ENCODE assay signal across 10 cellular contexts in the genomic region with DNA sequence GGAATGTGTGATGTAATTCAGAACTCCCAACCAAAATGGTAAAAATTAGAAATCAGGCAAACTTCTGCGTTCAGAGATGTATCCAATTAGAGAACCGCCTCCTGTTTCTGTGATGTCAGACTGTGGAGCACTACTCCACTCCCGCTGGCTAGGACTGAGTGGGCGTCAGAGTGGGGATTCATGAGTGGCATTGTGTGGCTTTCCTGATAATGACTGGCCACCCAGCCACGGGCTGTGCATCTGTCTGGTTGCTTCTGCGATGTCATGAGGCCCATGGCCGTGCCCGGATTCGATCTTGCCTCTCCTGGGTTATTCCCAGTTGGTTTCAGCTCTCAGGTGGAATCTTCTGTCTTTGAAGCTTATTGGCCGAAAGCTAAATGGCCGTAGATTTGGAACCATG.
"Had no signal": no experiment of that assay in that cellular context is flagged by ENCODE, and none has a peak within 500 bp of the region (broad histone marks: within the 10 kb centered on the region; RNA-seq: fewer than 3 reads in every experiment).

No MANE protein-coding gene starts in this region.

- H3K27ac Mint-ChIP-seq: GM23338, H9, HFFc6, IgD-negative memory B cell had no signal

- H3K4me3 Mint-ChIP-seq: GM23338, H9, HFFc6, IgD-negative memory B cell had no signal

- H3K4me3 ChIP-seq: GM23338 had no signal

- DNase-seq: H9, HCEC 1CT, HFFc6, KBM-7 had no signal

- ATAC-seq: GM23338, HepG2 had no signal

- H3K27ac ChIP-seq: HL-60 had no signal

- FAIRE-seq: H1, H54, HepG2 had no signal

- H3K9me3 Mint-ChIP-seq: GM23338, H9, HFFc6, IgD-negative memory B cell had no signal
